ENCODE assay signal across 15 cellular contexts in the genomic region with DNA sequence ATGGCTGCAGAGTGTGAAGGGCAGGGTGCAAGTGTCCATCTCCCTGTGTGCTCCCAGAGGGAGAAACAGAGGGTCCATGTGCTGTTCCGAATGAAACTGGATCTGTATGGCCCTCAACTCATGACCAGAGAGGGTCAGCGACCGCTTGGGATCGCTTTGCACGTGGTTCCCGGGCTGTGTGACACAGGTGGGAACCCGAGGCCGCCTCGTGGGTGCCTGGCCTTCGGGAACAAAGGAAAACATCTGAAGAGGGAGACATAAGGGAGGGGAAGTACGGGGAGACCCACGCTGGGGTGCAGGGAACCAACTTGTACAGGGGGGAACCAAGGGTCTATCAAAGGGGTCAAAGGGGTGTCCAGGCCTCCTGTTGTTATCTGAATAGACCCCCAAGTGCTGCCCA. TPM values are rescaled to one million over a fixed set of nuclear protein-coding genes. Genes with fewer than 3 reads are reported as not detected.
A peak's percentile ranks its signal among the peaks of the same experiment; 100 is the strongest.
DNase-seq lines count a peak whose midpoint lies in the region; ATAC-seq and TF ChIP-seq lines count a peak whose summit lies in the region.
"Had no signal": no experiment of that assay in that cellular context is flagged by ENCODE, and none has a peak within 500 bp of the region (broad histone marks: within the 10 kb centered on the region; RNA-seq: fewer than 3 reads in every experiment).

No MANE protein-coding gene starts in this region.

- CTCF ChIA-PET in Caco-2 (lab: Charles Lee) = no interaction called here

- peaks cover 51% of the 10 kb centered on the region for H3K4me1 Mint-ChIP-seq in Caco-2 (ENCODE audit: low read depth, unreplicated experiment)
- H3K4me1 Mint-ChIP-seq in neural crest cell = peaks cover 42% of the 10 kb centered on the region
- H3K4me1 Mint-ChIP-seq in natural killer cell treated with Interleukin-12 subunit alpha and Interleukin-12 subunit beta and Interleukin-15 and Interleukin-18, amount 100 ng/mL, for 72 hours (ENCODE audit: low read depth in 2 of 2) = peaks cover 19 to 28% of the 10 kb centered on the region in 2 donors

- peaks cover 5% of the 10 kb centered on the region for H3K36me3 ChIP-seq in cardiac muscle cell
- H3K36me3 ChIP-seq in Caco-2 (ENCODE audit: control insufficient read depth, insufficient read depth, low read length) = 0 out of 2 replicates have a peak, but pooled peaks cover 2% of the 10 kb centered on the region
- H3K36me3 ChIP-seq: BE2C had no signal

- no TSS peak for BruUV-seq in Caco-2 (replicated peaks; lab: Mats Ljungman, UMichigan)

- no peak overlapping the region for H3K4me3 ChIP-seq in cardiac muscle cell
- no peak overlapping the region for H3K4me3 ChIP-seq in Caco-2 (ENCODE audit: low read depth, low read length)
- H3K4me3 ChIP-seq: GM23338 had no signal

- H3K4me3 Mint-ChIP-seq in Caco-2 (ENCODE audit: unreplicated experiment) (no peak overlapping the region), neural crest cell (no peak overlapping the region)
- H3K4me3 Mint-ChIP-seq in natural killer cell treated with Interleukin-12 subunit alpha and Interleukin-12 subunit beta and Interleukin-15 and Interleukin-18, amount 100 ng/mL, for 72 hours = no peak overlapping the region
- H3K4me3 Mint-ChIP-seq: CD4-positive, CD25-positive, alpha-beta regulatory T cell; CD8-positive, alpha-beta memory T cell; GM23338 had no signal

- DNase-seq in cardiac muscle cell (ENCODE audit: low read depth in 1 of 2, low spot score in 1 of 2) (no peak), cardiac septum (ENCODE audit: low spot score) (no peak), Caco-2 (no peak), neural crest cell (ENCODE audit: low read depth, low spot score) (no peak), head of caudate nucleus (no peak)
- DNase-seq in natural killer cell treated with Interleukin-12 subunit alpha and Interleukin-12 subunit beta and Interleukin-15 and Interleukin-18, amount 100 ng/mL, for 72 hours (ENCODE audit: low spot score) = no peak
- DNase-seq: ACHN; BE2C; C1 segment of cervical spinal cord; CD4-positive, CD25-positive, alpha-beta regulatory T cell; CD8-positive, alpha-beta memory T cell; DMS79 treated with DMSO at 0.1 percent for 48 hours; GF-D8; HCEC 1CT had no signal

- TF ChIP-seq CTCF in cardiac muscle cell (IDR thresholded peaks at IDR 0.05; ENCODE audit: low read depth, low read length) = no peak
- TF ChIP-seq CTCF in Caco-2 (IDR thresholded peaks at IDR 0.05; ENCODE audit: insufficient read depth in 1 of 2, low read depth in 1 of 2, low read length in 1 of 2, severe bottlenecking in 1 of 2, unreplicated experiment in 1 of 2) = no peak
- TF ChIP-seq CTCF in neural crest cell (conservative IDR thresholded peaks at IDR 0.05) = no peak

- peak overlapping the region; percentile 58 for H3K27ac ChIP-seq in cardiac muscle cell

- no peaks in the 10 kb centered on the region for H3K9me3 ChIP-seq in cardiac muscle cell (ENCODE audit: low read depth)
- H3K9me3 ChIP-seq in Caco-2 = no peaks in the 10 kb centered on the region
- H3K9me3 ChIP-seq: BE2C had no signal

- H3K27ac Mint-ChIP-seq in Caco-2 (ENCODE audit: unreplicated experiment) (peak overlapping the region; percentile 19), neural crest cell (ENCODE audit: unreplicated experiment) (peak overlapping the region; percentile 12)
- no peak overlapping the region for H3K27ac Mint-ChIP-seq in natural killer cell treated with Interleukin-12 subunit alpha and Interleukin-12 subunit beta and Interleukin-15 and Interleukin-18, amount 100 ng/mL, for 72 hours
- H3K27ac Mint-ChIP-seq: GM23338 had no signal

- H3K27me3 ChIP-seq in cardiac muscle cell (no peaks in the 10 kb centered on the region), Caco-2 (replicated peaks; ENCODE audit: control insufficient read depth, insufficient read depth, low read length) (no peaks in the 10 kb centered on the region)
- H3K27me3 ChIP-seq: BE2C had no signal

- no peaks in the 10 kb centered on the region for H3K27me3 Mint-ChIP-seq in Caco-2 (ENCODE audit: insufficient read depth, unreplicated experiment)
- H3K27me3 Mint-ChIP-seq in neural crest cell (ENCODE audit: low read depth) = no peaks in the 10 kb centered on the region
- H3K27me3 Mint-ChIP-seq in natural killer cell treated with Interleukin-12 subunit alpha and Interleukin-12 subunit beta and Interleukin-15 and Interleukin-18, amount 100 ng/mL, for 72 hours = no peaks in the 10 kb centered on the region
- H3K27me3 Mint-ChIP-seq: CD4-positive, CD25-positive, alpha-beta regulatory T cell had no signal

- H3K9me3 Mint-ChIP-seq in Caco-2 (ENCODE audit: unreplicated experiment) (no peaks in the 10 kb centered on the region), neural crest cell (no peaks in the 10 kb centered on the region)
- no peaks in the 10 kb centered on the region for H3K9me3 Mint-ChIP-seq in natural killer cell treated with Interleukin-12 subunit alpha and Interleukin-12 subunit beta and Interleukin-15 and Interleukin-18, amount 100 ng/mL, for 72 hours
- H3K9me3 Mint-ChIP-seq: CD4-positive, CD25-positive, alpha-beta regulatory T cell; CD8-positive, alpha-beta memory T cell; GM23338 had no signal

- intact Hi-C loops in cardiac septum (cut with DNase I) (no loop called here), Caco-2 (cut with micrococcal nuclease; ENCODE audit: unreplicated experiment) (no loop called here), head of caudate nucleus (cut with DNase I) (no loop called here)

- ATAC-seq in natural killer cell treated with Interleukin-12 subunit alpha and Interleukin-12 subunit beta and Interleukin-15 and Interleukin-18, amount 100 ng/mL, for 72 hours = no peak
- ATAC-seq: GM23338 had no signal

- POLR2A ChIA-PET in Caco-2 (lab: Charles Lee) = no interaction called here

- peaks cover 4% of the 10 kb centered on the region for H3K36me3 Mint-ChIP-seq in Caco-2 (ENCODE audit: insufficient read depth, unreplicated experiment)
- peaks cover 8% of the 10 kb centered on the region for H3K36me3 Mint-ChIP-seq in neural crest cell (ENCODE audit: low read depth)
- no peaks in the 10 kb centered on the region for H3K36me3 Mint-ChIP-seq in natural killer cell treated with Interleukin-12 subunit alpha and Interleukin-12 subunit beta and Interleukin-15 and Interleukin-18, amount 100 ng/mL, for 72 hours
- H3K36me3 Mint-ChIP-seq: CD8-positive, alpha-beta memory T cell had no signal

- H3K4me1 ChIP-seq in cardiac muscle cell (ENCODE audit: low read depth) = peaks cover 44% of the 10 kb centered on the region
- H3K4me1 ChIP-seq in Caco-2 = peaks cover 64% of the 10 kb centered on the region
- H3K4me1 ChIP-seq: BE2C had no signal

RNA-seq across cellular contexts. Expression of a gene that starts 57.5 kb away (rescaled TPM):
- total RNA-seq in cardiac muscle cell (36.5 and 75.9 TPM in 2 replicates), cardiac septum (45.0 TPM), Caco-2 (2022) (6.3 and 7.5 TPM in 2 replicates), neural crest cell (22.8 and 23.2 TPM in 2 replicates)
- 32.2 and 48.1 TPM in 2 replicates for polyA plus RNA-seq in cardiac muscle cell
- total RNA-seq in natural killer cell treated with Interleukin-12 subunit alpha and Interleukin-12 subunit beta and Interleukin-15 and Interleukin-18, amount 100 ng/mL, for 72 hours = 1 to 10 TPM; 3.4 to 7.6 TPM

Comparison
In these comparisons a context has a peak if more than half of its experiments do, and no peak if none do; other contexts are left out.
1. H3K27ac Mint-ChIP-seq: peak in Caco-2 (single experiment) and neural crest cell (single experiment); none in natural killer cell treated with Interleukin-12 subunit alpha and Interleukin-12 subunit beta and Interleukin-15 and Interleukin-18, amount 100 ng/mL, for 72 hours (0 of 2).